In the genomic region with DNA sequence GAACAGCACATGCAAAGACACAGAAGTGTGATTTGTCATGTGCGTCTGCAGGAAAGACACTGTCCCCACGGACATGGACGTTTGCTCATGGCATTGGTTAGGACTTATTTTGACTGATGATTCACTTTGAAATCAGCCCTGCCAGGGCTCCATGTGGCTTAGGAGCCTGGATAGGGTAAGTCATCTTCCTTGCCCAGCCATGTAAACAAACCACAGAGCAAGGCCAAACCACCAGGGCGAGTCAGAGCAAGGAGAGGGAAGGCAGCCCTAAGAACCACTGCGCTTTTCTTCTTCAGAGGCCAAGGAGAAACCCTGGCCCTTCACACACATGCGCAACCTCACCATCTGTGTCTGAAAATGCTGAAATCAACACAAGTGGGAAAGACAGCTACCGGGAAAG, we compare ENCODE assay signal across 12 cellular contexts.
A peak's percentile ranks its signal among the peaks of the same experiment; 100 is the strongest.
DNase-seq lines count a peak whose midpoint lies in the region; ATAC-seq and TF ChIP-seq lines count a peak whose summit lies in the region.
"Had no signal": no experiment of that assay in that cellular context is flagged by ENCODE, and none has a peak within 500 bp of the region (broad histone marks: within the 10 kb centered on the region; RNA-seq: fewer than 3 reads in every experiment).

No MANE protein-coding gene starts in this region.

- peaks cover 3% of the 10 kb centered on the region for H3K27me3 Mint-ChIP-seq in activated naive CD4-positive, alpha-beta T cell treated with anti-CD3 and anti-CD28 coated beads for 36 hours (ENCODE audit: low read depth)

- CTCF ChIA-PET in activated naive CD4-positive, alpha-beta T cell treated with anti-CD3 and anti-CD28 coated beads for 36 hours (lab: Charles Lee): interaction anchor here (0.6 kb wide), 1 partner anchor 223 kb away, joined by 4 read pairs; no protein-coding TSS in a partner anchor

- intact Hi-C loops in activated naive CD4-positive, alpha-beta T cell treated with anti-CD3 and anti-CD28 coated beads for 36 hours (cut with micrococcal nuclease): no loop called here

- H3K27ac Mint-ChIP-seq in activated naive CD4-positive, alpha-beta T cell treated with anti-CD3 and anti-CD28 coated beads for 36 hours: no peak overlapping the region
- H3K27ac Mint-ChIP-seq: activated CD8-positive, alpha-beta memory T cell treated with anti-CD3 and anti-CD28 coated beads, Interleukin-2, amount 10 ng/mL, durations not matched to agents 7 days and 5 days had no signal

- ATAC-seq in GM21723 (IDR thresholded peaks at IDR 0.05; ENCODE audit: unreplicated experiment) (no peak), HG02623 (IDR thresholded peaks at IDR 0.05; ENCODE audit: unreplicated experiment) (no peak)
- ATAC-seq: activated CD8-positive, alpha-beta memory T cell treated with anti-CD3 and anti-CD28 coated beads, Interleukin-2, amount 10 ng/mL, durations not matched to agents 7 days and 5 days had no signal

- no peaks in the 10 kb centered on the region for H3K4me1 Mint-ChIP-seq in activated naive CD4-positive, alpha-beta T cell treated with anti-CD3 and anti-CD28 coated beads for 36 hours (ENCODE audit: low read depth)
- H3K4me1 Mint-ChIP-seq: activated CD8-positive, alpha-beta memory T cell treated with anti-CD3 and anti-CD28 coated beads, Interleukin-2, amount 10 ng/mL, durations not matched to agents 7 days and 5 days; CD8-positive, alpha-beta memory T cell; central memory CD8-positive, alpha-beta T cell had no signal

- no peaks in the 10 kb centered on the region for H3K9me3 Mint-ChIP-seq in activated naive CD4-positive, alpha-beta T cell treated with anti-CD3 and anti-CD28 coated beads for 36 hours
- H3K9me3 Mint-ChIP-seq: central memory CD8-positive, alpha-beta T cell had no signal

- no peak for TF ChIP-seq CTCF in AG09309 (IDR thresholded peaks at IDR 0.05; ENCODE audit: control insufficient read depth, insufficient read depth, low read depth, low read length, missing control alignments)

- H3K4me3 ChIP-seq in AG09309 (ENCODE audit: control insufficient read depth, low read depth, low read length): no peak overlapping the region
- H3K4me3 ChIP-seq: SK-N-MC had no signal

- DNase-seq in AG09309 (ENCODE audit: low read depth): peak; percentile 88
- DNase-seq in LoVo (ENCODE audit: low spot score): peak; percentile 12
- DNase-seq in astrocyte of the hippocampus (ENCODE audit: low read depth, low spot score): peak; percentile 84
- peak; percentile 86 for DNase-seq in kidney glomerular epithelial cell (lab: John Stamatoyannopoulos, UW)
- DNase-seq in NCI-H1417 treated with DMSO at 0.1 percent for 48 hours (lab: John Stamatoyannopoulos, UW): no peak
- no peak for DNase-seq in activated naive CD4-positive, alpha-beta T cell treated with anti-CD3 and anti-CD28 coated beads for 36 hours
- DNase-seq: activated CD8-positive, alpha-beta memory T cell treated with anti-CD3 and anti-CD28 coated beads, Interleukin-2, amount 10 ng/mL, durations not matched to agents 7 days and 5 days; CD8-positive, alpha-beta memory T cell had no signal

- H3K36me3 Mint-ChIP-seq in activated naive CD4-positive, alpha-beta T cell treated with anti-CD3 and anti-CD28 coated beads for 36 hours (ENCODE audit: low read depth): no peaks in the 10 kb centered on the region
- H3K36me3 Mint-ChIP-seq: CD8-positive, alpha-beta memory T cell had no signal

- no peak overlapping the region for H3K4me3 Mint-ChIP-seq in activated naive CD4-positive, alpha-beta T cell treated with anti-CD3 and anti-CD28 coated beads for 36 hours
- H3K4me3 Mint-ChIP-seq: activated CD8-positive, alpha-beta memory T cell treated with anti-CD3 and anti-CD28 coated beads, Interleukin-2, amount 10 ng/mL, durations not matched to agents 7 days and 5 days; CD8-positive, alpha-beta memory T cell; central memory CD8-positive, alpha-beta T cell had no signal

Comparison
In these comparisons a context has a peak if more than half of its experiments do, and no peak if none do; other contexts are left out.
1. DNase-seq: peak in AG09309 (single experiment), LoVo (single experiment), astrocyte of the hippocampus (single experiment) and kidney glomerular epithelial cell (single experiment); none in NCI-H1417 treated with DMSO at 0.1 percent for 48 hours (single experiment) and activated naive CD4-positive, alpha-beta T cell treated with anti-CD3 and anti-CD28 coated beads for 36 hours (single experiment).